11 cellular contexts compared by ENCODE assay signal in genomic region chr14:22865424-22866215, GRCh38. TPM values are rescaled to one million over a fixed set of nuclear protein-coding genes. Genes with fewer than 3 reads are reported as not detected.
DNase-seq lines count a peak whose midpoint lies in the region; ATAC-seq and TF ChIP-seq lines count a peak whose summit lies in the region.
"Had no signal": no experiment of that assay in that cellular context is flagged by ENCODE, and none has a peak within 500 bp of the region (broad histone marks: within the 10 kb centered on the region; RNA-seq: fewer than 3 reads in every experiment).

No MANE protein-coding gene starts in this region.

- H3K27me3 Mint-ChIP-seq in type B pancreatic cell = no peaks in the 10 kb centered on the region

- H3K36me3 ChIP-seq in cardiac muscle cell (no peaks in the 10 kb centered on the region), left ventricle myocardium inferior (no peaks in the 10 kb centered on the region)

- H3K4me3 ChIP-seq in cardiac muscle cell (no peak overlapping the region), left ventricle myocardium inferior (no peak overlapping the region), fibroblast of the aortic adventitia (ENCODE audit: low read depth, low read length) (no peak overlapping the region)

- peaks cover 3% of the 10 kb centered on the region for H3K4me1 ChIP-seq in cardiac muscle cell (ENCODE audit: low read depth)
- peaks cover 7% of the 10 kb centered on the region for H3K4me1 ChIP-seq in left ventricle myocardium inferior

- intact Hi-C loops in left ventricle myocardium inferior (cut with micrococcal nuclease) = no loop called here

- no peaks in the 10 kb centered on the region for H3K9me3 ChIP-seq in cardiac muscle cell (ENCODE audit: low read depth)
- no peaks in the 10 kb centered on the region for H3K9me3 ChIP-seq in left ventricle myocardium inferior (replicated peaks)

- no peaks in the 10 kb centered on the region for H3K27me3 ChIP-seq in cardiac muscle cell
- no peaks in the 10 kb centered on the region for H3K27me3 ChIP-seq in left ventricle myocardium inferior (ENCODE audit: low read depth)

- no peak overlapping the region for H3K27ac ChIP-seq in cardiac muscle cell
- H3K27ac ChIP-seq in left ventricle myocardium inferior (replicated peaks) = no peak overlapping the region

- no peak overlapping the region for H3K4me3 Mint-ChIP-seq in type B pancreatic cell
- H3K4me3 Mint-ChIP-seq: activated CD4-positive, alpha-beta T cell treated with anti-CD3 and anti-CD28 coated beads, Interleukin-2, amount 10 ng/mL, durations not matched to agents 7 days and 5 days had no signal

- H3K4me1 Mint-ChIP-seq in type B pancreatic cell (ENCODE audit: unreplicated experiment) = peaks cover 3% of the 10 kb centered on the region

- no peaks in the 10 kb centered on the region for H3K9me3 Mint-ChIP-seq in type B pancreatic cell

- no peak overlapping the region for H3K27ac Mint-ChIP-seq in type B pancreatic cell
- H3K27ac Mint-ChIP-seq: activated CD4-positive, alpha-beta T cell treated with anti-CD3 and anti-CD28 coated beads, Interleukin-2, amount 10 ng/mL, durations not matched to agents 7 days and 5 days had no signal

- TF ChIP-seq CTCF in cardiac muscle cell (IDR thresholded peaks at IDR 0.05; ENCODE audit: low read depth, low read length) (peak; percentile 36), left ventricle myocardium inferior (IDR thresholded peaks at IDR 0.05; ENCODE audit: borderline replicate concordance) (no peak), fibroblast of the aortic adventitia (IDR thresholded peaks at IDR 0.05; ENCODE audit: insufficient read depth, low read length) (peak; percentile 25), type B pancreatic cell (conservative IDR thresholded peaks at IDR 0.05) (peak; percentile 52)

- DNase-seq in cardiac muscle cell (ENCODE audit: low read depth in 1 of 2, low spot score in 1 of 2) (no peak), left ventricle myocardium inferior (no peak), OCI-M1 (lab: John Stamatoyannopoulos, UW) (peak; percentile 9), fibroblast of the aortic adventitia (ENCODE audit: low read depth) (no peak), type B pancreatic cell (ENCODE audit: extremely low spot score, unreplicated experiment) (no peak), globus pallidus (ENCODE audit: low spot score) (no peak), mucosa of gallbladder (ENCODE audit: low spot score) (no peak)
- DNase-seq: activated CD4-positive, alpha-beta T cell treated with anti-CD3 and anti-CD28 coated beads, Interleukin-2, amount 10 ng/mL, durations not matched to agents 7 days and 5 days; NCI-H1092 treated with DMSO at 0.1 percent for 48 hours had no signal

- no peak for ATAC-seq in GM18502 (IDR thresholded peaks at IDR 0.05; ENCODE audit: poor library complexity, unreplicated experiment)
- ATAC-seq: left lobe of liver had no signal

- H3K36me3 Mint-ChIP-seq in type B pancreatic cell = no peaks in the 10 kb centered on the region

RNA-seq across cellular contexts. Expression of gene LRP10, which starts 5.9 kb away (rescaled TPM):
- total RNA-seq in cardiac muscle cell (40.8 and 47.1 TPM in 2 replicates), left ventricle myocardium inferior (48.3 TPM), fibroblast of the aortic adventitia (ENCODE audit: low replicate concordance) (104 and 107 TPM in 2 replicates), type B pancreatic cell (ENCODE audit: low replicate concordance) (52.3 and 91.8 TPM in 2 replicates), mucosa of gallbladder (315 TPM)
- 58.6 and 62.7 TPM in 2 replicates for polyA plus RNA-seq in cardiac muscle cell

RNA-seq across cellular contexts. Expression of gene REM2, which starts 17.4 kb away (rescaled TPM):
- total RNA-seq in cardiac muscle cell (1.6 and 5.1 TPM in 2 replicates), left ventricle myocardium inferior (not detected), fibroblast of the aortic adventitia (ENCODE audit: low replicate concordance) (0.09 TPM in 1 of 2 replicates, not detected in the other), type B pancreatic cell (ENCODE audit: low replicate concordance) (1.4 and 2.0 TPM in 2 replicates), mucosa of gallbladder (1.4 TPM)
- polyA plus RNA-seq in cardiac muscle cell = 2.7 and 7.1 TPM in 2 replicates

RNA-seq across cellular contexts. Expression of gene MMP14, which starts 29.2 kb away (rescaled TPM):
- total RNA-seq in cardiac muscle cell (24.6 and 48.1 TPM in 2 replicates), left ventricle myocardium inferior (22.1 TPM), fibroblast of the aortic adventitia (ENCODE audit: low replicate concordance) (258 and 311 TPM in 2 replicates), type B pancreatic cell (ENCODE audit: low replicate concordance) (115 and 137 TPM in 2 replicates), mucosa of gallbladder (222 TPM)
- 1.8 and 6.3 TPM in 2 replicates for polyA plus RNA-seq in cardiac muscle cell

RNA-seq across cellular contexts. Expression of gene MRPL52, which starts 35.9 kb away (rescaled TPM):
- total RNA-seq in cardiac muscle cell = 58.0 and 97.9 TPM in 2 replicates
- 246 and 259 TPM in 2 replicates for polyA plus RNA-seq in cardiac muscle cell
- total RNA-seq in left ventricle myocardium inferior = 110 TPM
- total RNA-seq in fibroblast of the aortic adventitia (ENCODE audit: low replicate concordance) = 14.2 and 69.9 TPM in 2 replicates
- 88.5 and 96.6 TPM in 2 replicates for total RNA-seq in type B pancreatic cell (ENCODE audit: low replicate concordance)
- total RNA-seq in mucosa of gallbladder = 85.1 TPM

RNA-seq across cellular contexts. Expression of gene SLC7A7, which starts 50.4 kb away (rescaled TPM):
- total RNA-seq in cardiac muscle cell (1.3 and 2.3 TPM in 2 replicates), left ventricle myocardium inferior (4.6 TPM), fibroblast of the aortic adventitia (ENCODE audit: low replicate concordance) (2.5 and 16.5 TPM in 2 replicates), type B pancreatic cell (ENCODE audit: low replicate concordance) (9.7 and 31.6 TPM in 2 replicates), mucosa of gallbladder (72.7 TPM)
- 1.4 and 1.9 TPM in 2 replicates for polyA plus RNA-seq in cardiac muscle cell
